In the genomic region with DNA sequence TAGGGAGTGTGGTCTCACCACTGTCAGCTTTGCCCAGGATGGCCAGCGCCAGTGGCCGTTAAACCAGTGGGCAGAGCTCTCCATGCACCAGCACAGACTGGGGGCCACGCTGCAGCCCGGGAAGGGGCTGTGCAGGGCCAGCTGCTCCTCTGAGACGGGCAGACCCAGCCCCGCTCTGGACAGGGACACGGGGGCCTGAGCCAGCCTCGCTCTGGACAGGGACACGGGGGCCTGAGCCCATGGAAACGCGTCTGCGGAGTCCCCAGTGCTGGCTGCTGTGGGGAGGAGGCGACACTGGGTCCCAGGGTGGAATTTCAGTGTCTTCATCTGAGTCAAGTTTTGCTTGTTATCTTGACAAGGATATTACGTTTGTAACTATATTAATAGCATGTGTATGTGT, we compare ENCODE assay signal across 4 cellular contexts.
"Had no signal": no experiment of that assay in that cellular context is flagged by ENCODE, and none has a peak within 500 bp of the region (broad histone marks: within the 10 kb centered on the region; RNA-seq: fewer than 3 reads in every experiment).

No MANE protein-coding gene starts in this region.

- H3K4me3 ChIP-seq: HAP-1 had no signal

- H3K36me3 ChIP-seq: HAP-1 had no signal

- H3K9me3 ChIP-seq: HAP-1 had no signal

- DNase-seq: GOT3, H7, IMR-90 had no signal

- H3K4me1 ChIP-seq: HAP-1 had no signal
